ENCODE assay signal across 15 cellular contexts in the genomic region with DNA sequence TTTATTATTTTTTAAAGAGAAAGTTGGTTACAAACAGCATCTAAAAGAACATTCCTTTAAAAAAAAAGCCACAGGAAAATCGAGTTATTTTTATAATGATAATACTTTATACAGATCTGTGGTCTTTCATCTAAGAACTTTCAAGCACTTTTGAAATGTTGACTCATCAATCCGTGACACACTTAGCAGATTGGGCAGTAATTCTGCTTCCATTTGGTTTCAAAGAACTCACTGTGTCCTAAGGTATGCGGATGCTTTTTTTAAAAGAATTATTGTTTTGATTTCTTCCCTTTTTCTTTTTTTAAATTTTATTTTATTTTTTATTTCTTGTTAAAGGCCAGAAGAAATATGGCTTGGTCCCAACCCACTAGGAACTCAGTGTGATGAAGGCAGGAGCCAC.
DNase-seq lines count a peak whose midpoint lies in the region; ATAC-seq and TF ChIP-seq lines count a peak whose summit lies in the region.
"Had no signal": no experiment of that assay in that cellular context is flagged by ENCODE, and none has a peak within 500 bp of the region (broad histone marks: within the 10 kb centered on the region; RNA-seq: fewer than 3 reads in every experiment).

No MANE protein-coding gene starts in this region.

- TF ChIP-seq CTCF in left ventricle myocardium inferior (IDR thresholded peaks at IDR 0.05; ENCODE audit: borderline replicate concordance) (no peak), cardiac fibroblast (IDR thresholded peaks at IDR 0.05; ENCODE audit: low read depth, low read length) (no peak), lower lobe of right lung (IDR thresholded peaks at IDR 0.05) (no peak), Caco-2 (IDR thresholded peaks at IDR 0.05; ENCODE audit: insufficient read depth in 1 of 2, low read depth in 1 of 2, low read length in 1 of 2, severe bottlenecking in 1 of 2, unreplicated experiment in 1 of 2) (no peak)

- H3K4me1 Mint-ChIP-seq in Caco-2 (ENCODE audit: low read depth, unreplicated experiment), result peaks cover 33% of the 10 kb centered on the region

- H3K27me3 Mint-ChIP-seq in Caco-2 (ENCODE audit: insufficient read depth, unreplicated experiment), result no peaks in the 10 kb centered on the region
- H3K27me3 Mint-ChIP-seq: memory B cell had no signal

- H3K27me3 ChIP-seq in left ventricle myocardium inferior (ENCODE audit: low read depth) (no peaks in the 10 kb centered on the region), lower lobe of right lung (ENCODE audit: low read depth) (no peaks in the 10 kb centered on the region), aorta (ENCODE audit: control insufficient read depth in 1 of 2, insufficient read depth in 2 of 2, low read length in 1 of 2) (no peaks in the 10 kb centered on the region), Caco-2 (replicated peaks; ENCODE audit: control insufficient read depth, insufficient read depth, low read length) (no peaks in the 10 kb centered on the region)
- H3K27me3 ChIP-seq: right lobe of liver, SJCRH30 had no signal

- H3K27ac Mint-ChIP-seq in Caco-2 (ENCODE audit: unreplicated experiment), result no peak overlapping the region
- H3K27ac Mint-ChIP-seq: activated CD4-positive, alpha-beta T cell treated with anti-CD3 and anti-CD28 coated beads, Interleukin-2, amount 10 ng/mL, durations not matched to agents 24 days and 14 days; activated naive CD4-positive, alpha-beta T cell treated with anti-CD3 and anti-CD28 coated beads for 36 hours; memory B cell had no signal

- no peaks in the 10 kb centered on the region for H3K9me3 Mint-ChIP-seq in Caco-2 (ENCODE audit: unreplicated experiment)
- H3K9me3 Mint-ChIP-seq: activated naive CD4-positive, alpha-beta T cell treated with anti-CD3 and anti-CD28 coated beads for 36 hours; memory B cell had no signal

- H3K4me1 ChIP-seq in left ventricle myocardium inferior (peaks cover 70% of the 10 kb centered on the region), lower lobe of right lung (peaks cover 41% of the 10 kb centered on the region), aorta (ENCODE audit: control insufficient read depth in 1 of 2, insufficient read depth in 2 of 2, low read length in 2 of 2) (peaks cover 5 to 11% of the 10 kb centered on the region in 2 donors), Caco-2 (peaks cover 44% of the 10 kb centered on the region)

- 4 to 5% methylated on average over 3 of the region's 3 CpGs for WGBS in aorta, 2 donors

- DNase-seq in left ventricle myocardium inferior, result no peak
- DNase-seq in cardiac septum (ENCODE audit: low spot score), result no peak
- peak; percentile 77 to 86 for DNase-seq in cardiac fibroblast (ENCODE audit: low read depth in 2 of 2)
- no peak for DNase-seq in lower lobe of right lung
- no peak for DNase-seq in aorta
- no peak for DNase-seq in activated effector memory CD4-positive, alpha-beta T cell treated with anti-CD3 and anti-CD28 coated beads, Interleukin-2, amount 50 U/mL, for 16 hours
- DNase-seq in Caco-2, result no peak
- no peak for DNase-seq in NCI-H2081 (lab: John Stamatoyannopoulos, UW)
- DNase-seq: activated CD4-positive, alpha-beta T cell treated with anti-CD3 and anti-CD28 coated beads, Interleukin-2, amount 10 ng/mL, durations not matched to agents 24 days and 14 days; activated naive CD4-positive, alpha-beta T cell treated with anti-CD3 and anti-CD28 coated beads for 36 hours; NCI-H2029 treated with DMSO at 0.1 percent for 48 hours; right lobe of liver; SJCRH30; stimulated activated CD8-positive, alpha-beta memory T cell treated with anti-CD3 and anti-CD28 coated beads, Interleukin-4, amount 100 ng/mL, for 48 hours had no signal

- H3K4me3 Mint-ChIP-seq in Caco-2 (ENCODE audit: unreplicated experiment), result no peak overlapping the region
- H3K4me3 Mint-ChIP-seq: activated CD4-positive, alpha-beta T cell treated with anti-CD3 and anti-CD28 coated beads, Interleukin-2, amount 10 ng/mL, durations not matched to agents 24 days and 14 days; activated naive CD4-positive, alpha-beta T cell treated with anti-CD3 and anti-CD28 coated beads for 36 hours; memory B cell had no signal

- no TSS peak for BruUV-seq in Caco-2 (replicated peaks; lab: Mats Ljungman, UMichigan)

- H3K27ac ChIP-seq in left ventricle myocardium inferior (replicated peaks) (peak overlapping the region; percentile 94), lower lobe of right lung (peak overlapping the region; percentile 65), aorta (ENCODE audit: low read depth in 1 of 2, low read length in 2 of 2) (no peak overlapping the region)
- H3K27ac ChIP-seq: right lobe of liver, SJCRH30 had no signal

- H3K4me3 ChIP-seq in left ventricle myocardium inferior, result no peak overlapping the region
- no peak overlapping the region for H3K4me3 ChIP-seq in cardiac fibroblast (replicated peaks in 1 of 2; ENCODE audit: low read depth in 2 of 2, low read length in 2 of 2)
- no peak overlapping the region for H3K4me3 ChIP-seq in lower lobe of right lung
- H3K4me3 ChIP-seq in aorta (ENCODE audit: low read length in 2 of 2), result no peak overlapping the region
- no peak overlapping the region for H3K4me3 ChIP-seq in Caco-2 (ENCODE audit: low read depth, low read length)
- H3K4me3 ChIP-seq: right lobe of liver, SJCRH30 had no signal

- POLR2A ChIA-PET in Caco-2 (lab: Charles Lee), result no interaction called here

- no peaks in the 10 kb centered on the region for H3K36me3 Mint-ChIP-seq in Caco-2 (ENCODE audit: insufficient read depth, unreplicated experiment)

- no peaks in the 10 kb centered on the region for H3K36me3 ChIP-seq in left ventricle myocardium inferior
- H3K36me3 ChIP-seq in lower lobe of right lung, result no peaks in the 10 kb centered on the region
- H3K36me3 ChIP-seq in aorta (ENCODE audit: control insufficient read depth in 1 of 2, insufficient read depth in 2 of 2, low read length in 1 of 2), result no peaks in the 10 kb centered on the region
- H3K36me3 ChIP-seq in Caco-2 (ENCODE audit: control insufficient read depth, insufficient read depth, low read length), result no peaks in the 10 kb centered on the region
- H3K36me3 ChIP-seq: right lobe of liver, SJCRH30 had no signal

- CTCF ChIA-PET in Caco-2 (lab: Charles Lee), result no interaction called here

- intact Hi-C loops in left ventricle myocardium inferior (cut with micrococcal nuclease) (no loop called here), cardiac septum (cut with DNase I) (loop anchor here (5.0 kb wide), 1 partner anchor 33 kb away; no protein-coding TSS in a partner anchor), lower lobe of right lung (cut with DNase I) (no loop called here), aorta (cut with DNase I) (loop anchor here in 1 of 2 donors (5.0 kb wide), 1 partner anchor 43 kb away; no protein-coding TSS in a partner anchor), Caco-2 (cut with micrococcal nuclease; ENCODE audit: unreplicated experiment) (no loop called here)

- peaks cover 3% of the 10 kb centered on the region for H3K9me3 ChIP-seq in left ventricle myocardium inferior (replicated peaks)
- no peaks in the 10 kb centered on the region for H3K9me3 ChIP-seq in lower lobe of right lung
- no peaks in the 10 kb centered on the region for H3K9me3 ChIP-seq in aorta (ENCODE audit: control insufficient read depth, low read length)
- no peaks in the 10 kb centered on the region for H3K9me3 ChIP-seq in Caco-2
- H3K9me3 ChIP-seq: right lobe of liver had no signal

- peak in 1 of 2 donors; percentile 85 for ATAC-seq in lower lobe of right lung
- peak; percentile 70 for ATAC-seq in aorta (ENCODE audit: low FRiP score)

Comparison
In these comparisons a context has a peak if more than half of its experiments do, and no peak if none do; other contexts are left out.
1. DNase-seq: peak in cardiac fibroblast (2 of 2); none in left ventricle myocardium inferior (single experiment), cardiac septum (single experiment), lower lobe of right lung (single experiment), aorta (0 of 2), activated effector memory CD4-positive, alpha-beta T cell treated with anti-CD3 and anti-CD28 coated beads, Interleukin-2, amount 50 U/mL, for 16 hours (single experiment), Caco-2 (0 of 2) and NCI-H2081 (0 of 2).
2. H3K27ac ChIP-seq: peak in left ventricle myocardium inferior (single experiment) and lower lobe of right lung (single experiment); none in aorta (0 of 2).